ENCODE assay signal across 1 cellular context in genomic region chr15:39359736-39360135, GRCh38.
TF ChIP-seq lines count a peak whose summit lies in the region.

No MANE protein-coding gene starts in this region.

TF ChIP-seq in liver, 16 proteins besides CTCF, POLR2A, EP300 and RAD21 (continued from another document):
- TF ChIP-seq MAX (IDR thresholded peaks at IDR 0.05) = no peak
